14 cellular contexts compared by ENCODE assay signal in the genomic region with DNA sequence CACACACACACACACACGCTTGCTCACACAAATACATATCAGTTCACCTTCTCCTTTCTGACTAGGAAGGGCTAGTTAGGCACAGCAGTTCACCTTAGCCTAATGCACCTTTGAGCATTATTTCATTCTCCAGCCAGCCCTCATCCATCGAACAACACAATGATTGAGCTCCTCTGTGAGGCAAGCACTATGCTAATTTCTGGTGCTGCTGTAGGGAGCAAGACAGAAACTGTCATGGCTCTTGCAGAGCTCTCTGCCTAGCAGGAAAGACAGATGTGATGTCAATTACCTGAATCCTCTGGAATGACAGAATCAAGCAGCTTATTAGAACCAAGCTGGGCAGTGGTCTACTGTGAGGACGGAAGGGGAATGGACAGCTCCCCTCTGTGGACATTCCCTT.
DNase-seq lines count a peak whose midpoint lies in the region; ATAC-seq, FAIRE-seq and TF ChIP-seq lines count a peak whose summit lies in the region.
"Had no signal": no experiment of that assay in that cellular context is flagged by ENCODE, and none has a peak within 500 bp of the region (broad histone marks: within the 10 kb centered on the region; RNA-seq: fewer than 3 reads in every experiment).

No MANE protein-coding gene starts in this region.

- no peak for TF ChIP-seq CTCF in H1 (IDR thresholded peaks at IDR 0.05; ENCODE audit: control extremely low read depth in 1 of 3, insufficient read depth in 1 of 3, low read depth in 1 of 3, low read length in 3 of 3)
- no peak for TF ChIP-seq CTCF in transverse colon (IDR thresholded peaks at IDR 0.05)
- TF ChIP-seq CTCF in adrenal gland (IDR thresholded peaks at IDR 0.05): no peak

- no peak overlapping the region for H2BK20ac ChIP-seq in H1 (ENCODE audit: low read length)

- no peak for TF ChIP-seq RAD21 in H1 (IDR thresholded peaks at IDR 0.05 in 1 of 2, conservative IDR thresholded peaks at IDR 0.05 in 1 of 2; ENCODE audit: low read depth in 2 of 2, low read length in 2 of 2)

- DNase-seq in HTR-8/SVneo (ENCODE audit: insufficient read length, low spot score) (no peak), H1 (ENCODE audit: low read depth in 1 of 2, low spot score in 2 of 2) (no peak), mesendoderm (peak; percentile 7), UCSD-AML1 (lab: John Stamatoyannopoulos, UW; ENCODE audit: unreplicated experiment) (no peak), transverse colon (no peak), adrenal gland (no peak), sciatic nerve (ENCODE audit: low spot score) (no peak)
- DNase-seq: Calu3; CD8-positive, alpha-beta T cell; DMS79 treated with DMSO at 0.1 percent for 48 hours; GM23248; H9 had no signal

- POLR2A ChIA-PET in H1 (lab: Charles Lee; ENCODE audit: partially characterized antibody): no interaction called here

- TF ChIP-seq EP300 in H1 (IDR thresholded peaks at IDR 0.05; ENCODE audit: borderline replicate concordance in 1 of 2, low read depth in 2 of 2, low read length in 2 of 2) (no peak), transverse colon (IDR thresholded peaks at IDR 0.05; ENCODE audit: low read depth) (no peak)

- H3K18ac ChIP-seq in H1 (ENCODE audit: extremely low read depth, low read length): no peak overlapping the region
- H3K18ac ChIP-seq in mesendoderm (ENCODE audit: low read length): no peak overlapping the region

- H2AK5ac ChIP-seq in H1 (ENCODE audit: low read depth, low read length) (no peak overlapping the region), mesendoderm (ENCODE audit: low read length) (no peak overlapping the region)

- H3K36me3 ChIP-seq in H1 (ENCODE audit: control insufficient read depth in 2 of 4, insufficient read depth in 4 of 4, low read length in 3 of 4): no peaks in the 10 kb centered on the region
- H3K36me3 ChIP-seq in mesendoderm (ENCODE audit: control insufficient read depth, insufficient read depth, low read length): no peaks in the 10 kb centered on the region
- no peaks in the 10 kb centered on the region for H3K36me3 ChIP-seq in transverse colon
- H3K36me3 ChIP-seq in adrenal gland (replicated peaks in 1 of 2): no peaks in the 10 kb centered on the region
- H3K36me3 ChIP-seq: BLaER1 treated with 17β-estradiol and CSF1 and Interleukin-3, amounts not matched to agents 10 nM and 100 nM had no signal

- H2BK15ac ChIP-seq in H1 (ENCODE audit: low read length): no peak overlapping the region; the same call in 1 of the 2 replicates
- H2BK15ac ChIP-seq in mesendoderm (replicated peaks; ENCODE audit: low read depth): no peak overlapping the region

- H2BK12ac ChIP-seq in H1 (ENCODE audit: low read depth, low read length): peak overlapping the region; percentile 75; the same call in 1 of the 2 replicates

- TF ChIP-seq POLR2A in H1 (IDR thresholded peaks at IDR 0.05; ENCODE audit: control extremely low read depth in 1 of 2, low read depth in 2 of 2, low read length in 2 of 2): no peak
- no peak for TF ChIP-seq POLR2A in transverse colon (IDR thresholded peaks at IDR 0.05)
- TF ChIP-seq POLR2A in adrenal gland (IDR thresholded peaks at IDR 0.05): no peak

- no peak overlapping the region for H3K9ac ChIP-seq in H1 (replicated peaks in 1 of 4; ENCODE audit: extremely low read depth in 1 of 4, low read depth in 3 of 4, low read length in 3 of 4)
- no peak overlapping the region for H3K9ac ChIP-seq in mesendoderm (ENCODE audit: low read length)
- H3K9ac ChIP-seq: BLaER1 treated with 17β-estradiol and CSF1 and Interleukin-3, amounts not matched to agents 10 nM and 100 nM; GM23248 had no signal

- no peak overlapping the region for H3K27ac ChIP-seq in H1 (ENCODE audit: low read depth, low read length)
- H3K27ac ChIP-seq in mesendoderm (ENCODE audit: low read depth, low read length): no peak overlapping the region
- no peak overlapping the region for H3K27ac ChIP-seq in transverse colon
- no peak overlapping the region for H3K27ac ChIP-seq in adrenal gland
- H3K27ac ChIP-seq: BLaER1 treated with 17β-estradiol and CSF1 and Interleukin-3, amounts not matched to agents 10 nM and 100 nM; GM23248 had no signal

- H3K23ac ChIP-seq in H1 (ENCODE audit: insufficient read length): no peak overlapping the region
- no peak overlapping the region for H3K23ac ChIP-seq in mesendoderm (ENCODE audit: low read length)

- no peak for ATAC-seq in sciatic nerve
- ATAC-seq: CD8-positive, alpha-beta T cell; GM12878 had no signal

- H3K56ac ChIP-seq in H1 (replicated peaks; ENCODE audit: insufficient read length, low read depth, low read length): no peak overlapping the region
- no peak overlapping the region for H3K56ac ChIP-seq in mesendoderm (ENCODE audit: low read length)

- 0 out of 2 replicates have a peak, but pooled peaks cover 3% of the 10 kb centered on the region for H3K23me2 ChIP-seq in H1 (ENCODE audit: low read depth, low read length)

- H3K79me2 ChIP-seq in H1 (ENCODE audit: control insufficient read depth in 1 of 2, insufficient read depth in 2 of 2, low read length in 2 of 2): no peaks in the 10 kb centered on the region
- no peaks in the 10 kb centered on the region for H3K79me2 ChIP-seq in mesendoderm (ENCODE audit: control insufficient read depth, insufficient read depth, low read length)

- H2BK120ac ChIP-seq in H1 (replicated peaks; ENCODE audit: low read depth, low read length): no peak overlapping the region
- H2BK120ac ChIP-seq in mesendoderm (ENCODE audit: low read depth, low read length): no peak overlapping the region

- FAIRE-seq in HTR-8/SVneo (lab: Jason Lieb, UNC) (peak; percentile 23), H1 (lab: Jason Lieb, UNC) (peak; percentile 19)
- FAIRE-seq: GM12878 had no signal

- no peak overlapping the region for H3K14ac ChIP-seq in H1 (ENCODE audit: insufficient read length)

- H3K9me3 ChIP-seq in H1 (ENCODE audit: insufficient read depth in 2 of 2, low read depth in 1 of 2, low read length in 1 of 2) (0 out of 4 replicates have a peak, but pooled peaks cover 0 to 3% of the 10 kb centered on the region in 2 experiments), transverse colon (no peaks in the 10 kb centered on the region), adrenal gland (replicated peaks in 1 of 3) (no peaks in the 10 kb centered on the region)
- H3K9me3 ChIP-seq: BLaER1 treated with 17β-estradiol and CSF1 and Interleukin-3, amounts not matched to agents 10 nM and 100 nM had no signal

- 91% methylated on average over 3 of the region's 3 CpGs; no CpG with 5 or more reads in 1 of the 2 experiments for WGBS in H1 (ENCODE audit: extremely low coverage in 1 of 2, insufficient coverage in 1 of 2, insufficient read length in 1 of 2, insufficient replicate concordance in 2 of 2, low coverage in 1 of 2, low lambda C conversion rate in 2 of 2, missing lambda C conversion rate in 1 of 2), 2 experiments
- no CpG with 5 or more reads among the region's 3 CpGs for WGBS in mesendoderm (ENCODE audit: extremely low coverage, insufficient coverage, low lambda C conversion rate)
- 79 to 95% methylated on average over 2 to 3 of the region's 3 CpGs for WGBS in transverse colon (ENCODE audit: low coverage in 1 of 2), 2 donors
- 86 to 96% (median 89%) methylated on average over 2 to 3 of the region's 3 CpGs for WGBS in adrenal gland, 4 donors

- H2BK5ac ChIP-seq in H1 (ENCODE audit: low read depth, low read length) (no peak overlapping the region), mesendoderm (ENCODE audit: low read length) (no peak overlapping the region)

- CTCF ChIA-PET in H1 (lab: Charles Lee; ENCODE audit: partially characterized antibody): interaction anchor here (0.9 to 1.6 kb wide), 3 partner anchors 66 to 112 kb away, joined by 3 to 4 read pairs (median 3); no protein-coding TSS in a partner anchor

- no peak overlapping the region for H4K8ac ChIP-seq in H1 (ENCODE audit: extremely low read depth, insufficient read depth, low read length)
- H4K8ac ChIP-seq in mesendoderm (ENCODE audit: low read depth, low read length): no peak overlapping the region

- 0 out of 4 replicates have a peak overlapping the region, but pooled peaks of 1 of the 2 experiments have one; percentile 17 for H3K4me2 ChIP-seq in H1 (ENCODE audit: insufficient read depth in 1 of 2, low read depth in 2 of 2, low read length in 2 of 2)
- H3K4me2 ChIP-seq in mesendoderm (ENCODE audit: low read length): no peak overlapping the region
- H3K4me2 ChIP-seq: BLaER1 treated with 17β-estradiol and CSF1 and Interleukin-3, amounts not matched to agents 10 nM and 100 nM had no signal

- no peak overlapping the region for H4K91ac ChIP-seq in H1 (replicated peaks; ENCODE audit: insufficient read length, low read length)

- no peaks in the 10 kb centered on the region for H4K20me1 ChIP-seq in H1 (replicated peaks in 1 of 2; ENCODE audit: control insufficient read depth in 1 of 2, insufficient read depth in 2 of 2, low read length in 2 of 2)
- H4K20me1 ChIP-seq: BLaER1 treated with 17β-estradiol and CSF1 and Interleukin-3, amounts not matched to agents 10 nM and 100 nM had no signal

- H2AFZ ChIP-seq in H1 (ENCODE audit: low read length): peak overlapping the region; percentile 60; the same call in 1 of the 2 replicates

- no peaks in the 10 kb centered on the region for H3K27me3 ChIP-seq in H1 (replicated peaks in 1 of 4; ENCODE audit: control insufficient read depth in 3 of 4, extremely low read depth in 1 of 4, insufficient read depth in 3 of 4, low read length in 3 of 4)
- H3K27me3 ChIP-seq in mesendoderm (ENCODE audit: insufficient read depth, low read length, poor library complexity): no peaks in the 10 kb centered on the region
- no peaks in the 10 kb centered on the region for H3K27me3 ChIP-seq in transverse colon
- no peaks in the 10 kb centered on the region for H3K27me3 ChIP-seq in adrenal gland
- H3K27me3 ChIP-seq: BLaER1 treated with 17β-estradiol and CSF1 and Interleukin-3, amounts not matched to agents 10 nM and 100 nM had no signal

- peaks cover 0 to 5% (median 4%) of the 10 kb centered on the region in 4 experiments; a peak in 3 of 7 replicates for H3K4me1 ChIP-seq in H1 (replicated peaks in 1 of 4; ENCODE audit: control insufficient read depth in 3 of 4, insufficient read depth in 4 of 4, low read length in 3 of 4)
- H3K4me1 ChIP-seq in mesendoderm (ENCODE audit: control insufficient read depth, low read depth, low read length): no peaks in the 10 kb centered on the region
- no peaks in the 10 kb centered on the region for H3K4me1 ChIP-seq in transverse colon
- no peaks in the 10 kb centered on the region for H3K4me1 ChIP-seq in adrenal gland (replicated peaks in 1 of 2)
- H3K4me1 ChIP-seq: BLaER1 treated with 17β-estradiol and CSF1 and Interleukin-3, amounts not matched to agents 10 nM and 100 nM had no signal

- H3K4ac ChIP-seq in H1 (replicated peaks; ENCODE audit: insufficient read length, low read depth, low read length): no peak overlapping the region
- no peak overlapping the region for H3K4ac ChIP-seq in mesendoderm (ENCODE audit: low read depth, low read length)

- in situ Hi-C loops in transverse colon (cut with MboI; ENCODE audit: low pct_ligation_motif_present in 1 of 4, low pct_unique_long_range_greater_than_20kb in 1 of 4, low sequenced_read_pairs in 3 of 4): no loop called here

- no peak overlapping the region for H4K5ac ChIP-seq in H1 (ENCODE audit: insufficient read length, low read depth, low read length)
- H4K5ac ChIP-seq in mesendoderm (ENCODE audit: low read length): no peak overlapping the region

- H3K4me3 ChIP-seq in H1 (ENCODE audit: extremely low read depth in 1 of 4, insufficient read depth in 2 of 4, low read depth in 3 of 4, low read length in 4 of 4) (no peak overlapping the region), mesendoderm (ENCODE audit: low read length) (no peak overlapping the region), transverse colon (no peak overlapping the region), adrenal gland (no peak overlapping the region)
- H3K4me3 ChIP-seq: BLaER1 treated with 17β-estradiol and CSF1 and Interleukin-3, amounts not matched to agents 10 nM and 100 nM; GM12878; GM23248 had no signal

- intact Hi-C loops in transverse colon (cut with DNase I; ENCODE audit: low total_unique reads) (no loop called here), adrenal gland (cut with DNase I) (no loop called here), sciatic nerve (cut with DNase I) (no loop called here)

- H3K79me1 ChIP-seq in H1 (ENCODE audit: low read depth, low read length) (no peaks in the 10 kb centered on the region), mesendoderm (ENCODE audit: low read length) (no peaks in the 10 kb centered on the region)
